In the genomic region with DNA sequence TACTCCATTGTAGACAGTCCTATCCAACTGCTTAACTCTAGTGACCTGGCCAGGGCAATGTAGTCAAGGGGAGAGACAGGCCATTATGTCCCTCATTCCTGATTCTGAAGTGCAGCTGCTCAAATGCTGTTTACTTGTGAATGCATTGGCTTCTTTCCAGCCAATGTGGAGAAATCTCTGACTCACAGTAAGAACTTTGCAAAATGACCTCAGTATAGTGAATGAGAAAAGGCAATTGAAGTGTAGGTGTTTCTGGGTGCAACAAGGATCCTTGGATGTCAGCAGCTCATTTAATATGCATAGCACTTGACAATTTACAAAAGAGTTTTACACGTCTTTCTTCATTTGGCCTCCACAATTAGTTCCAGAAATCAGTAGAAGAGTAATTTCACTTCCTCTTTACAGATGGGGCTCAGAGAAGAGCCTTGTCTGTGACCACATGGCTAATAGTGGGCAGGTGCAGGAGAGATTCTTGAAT, we compare ENCODE assay signal across 10 cellular contexts.
DNase-seq lines count a peak whose midpoint lies in the region; ATAC-seq, FAIRE-seq and TF ChIP-seq lines count a peak whose summit lies in the region.
"Had no signal": no experiment of that assay in that cellular context is flagged by ENCODE, and none has a peak within 500 bp of the region (broad histone marks: within the 10 kb centered on the region; RNA-seq: fewer than 3 reads in every experiment).

No MANE protein-coding gene starts in this region.

- CTCF ChIA-PET in activated CD4-positive, alpha-beta memory T cell treated with anti-CD3 and anti-CD28 coated beads for 36 hours (lab: Charles Lee) = no interaction called here
- CTCF ChIA-PET in PC-3 (lab: Charles Lee) = no interaction called here

- H3K4me3 ChIP-seq in astrocyte (ENCODE audit: insufficient read depth, low read depth, low read length) = no peak overlapping the region
- no peak overlapping the region for H3K4me3 ChIP-seq in PC-3 (ENCODE audit: low read length)

- TF ChIP-seq CTCF in astrocyte (IDR thresholded peaks at IDR 0.05; ENCODE audit: insufficient read depth, low read depth, low read length) (no peak), PC-3 (conservative IDR thresholded peaks at IDR 0.05; ENCODE audit: low read depth, low read length) (no peak)

- H3K27ac Mint-ChIP-seq in astrocyte (ENCODE audit: unreplicated experiment) = no peak overlapping the region
- H3K27ac Mint-ChIP-seq in activated CD4-positive, alpha-beta memory T cell treated with anti-CD3 and anti-CD28 coated beads for 36 hours = no peak overlapping the region
- H3K27ac Mint-ChIP-seq in naive thymus-derived CD8-positive, alpha-beta T cell = no peak overlapping the region
- H3K27ac Mint-ChIP-seq: activated naive CD4-positive, alpha-beta T cell treated with anti-CD3 and anti-CD28 coated beads, Interleukin-2, amount 50 U/mL, for 24 hours had no signal

- H3K9ac ChIP-seq in astrocyte (ENCODE audit: low read length) = no peak overlapping the region
- H3K9ac ChIP-seq in PC-3 (ENCODE audit: low read length) = no peak overlapping the region

- H3K79me2 ChIP-seq in astrocyte (ENCODE audit: insufficient read depth, low read length) = no peaks in the 10 kb centered on the region
- no peaks in the 10 kb centered on the region for H3K79me2 ChIP-seq in PC-3 (ENCODE audit: low read length)

- H3K4me2 ChIP-seq in astrocyte (ENCODE audit: low read length) = no peak overlapping the region
- H3K4me2 ChIP-seq in PC-3 (ENCODE audit: low read length) = no peak overlapping the region

- FAIRE-seq in astrocyte (lab: Jason Lieb, UNC) = no peak

- H3K27me3 ChIP-seq in astrocyte (ENCODE audit: insufficient read depth, low read length) = no peaks in the 10 kb centered on the region
- no peaks in the 10 kb centered on the region for H3K27me3 ChIP-seq in PC-3 (ENCODE audit: low read length)

- H3K27ac ChIP-seq in astrocyte (ENCODE audit: low read depth, low read length) (no peak overlapping the region), PC-3 (ENCODE audit: low read length) (no peak overlapping the region)
- H3K27ac ChIP-seq: 22Rv1 had no signal

- peaks cover 15% of the 10 kb centered on the region for H3K4me1 Mint-ChIP-seq in astrocyte (ENCODE audit: low read depth, unreplicated experiment)
- H3K4me1 Mint-ChIP-seq in activated CD4-positive, alpha-beta memory T cell treated with anti-CD3 and anti-CD28 coated beads for 36 hours (ENCODE audit: low read depth) = no peaks in the 10 kb centered on the region
- H3K4me1 Mint-ChIP-seq in naive thymus-derived CD8-positive, alpha-beta T cell = peaks cover 0 to 3% (median 0%) of the 10 kb centered on the region in 4 donors
- H3K4me1 Mint-ChIP-seq: activated naive CD4-positive, alpha-beta T cell treated with anti-CD3 and anti-CD28 coated beads, Interleukin-2, amount 50 U/mL, for 24 hours had no signal

- H4K20me1 ChIP-seq in astrocyte (ENCODE audit: insufficient read depth, low read length) (no peaks in the 10 kb centered on the region), PC-3 (ENCODE audit: low read length) (no peaks in the 10 kb centered on the region)

- H3K36me3 ChIP-seq in astrocyte (ENCODE audit: insufficient read depth, low read length) (no peaks in the 10 kb centered on the region), PC-3 (ENCODE audit: low read depth, low read length) (no peaks in the 10 kb centered on the region)

- H3K4me3 Mint-ChIP-seq in astrocyte (ENCODE audit: unreplicated experiment) = no peak overlapping the region
- no peak overlapping the region for H3K4me3 Mint-ChIP-seq in activated CD4-positive, alpha-beta memory T cell treated with anti-CD3 and anti-CD28 coated beads for 36 hours
- H3K4me3 Mint-ChIP-seq in naive thymus-derived CD8-positive, alpha-beta T cell = no peak overlapping the region
- H3K4me3 Mint-ChIP-seq: activated naive CD4-positive, alpha-beta T cell treated with anti-CD3 and anti-CD28 coated beads, Interleukin-2, amount 50 U/mL, for 24 hours had no signal

- no peaks in the 10 kb centered on the region for H3F3A ChIP-seq in PC-3 (ENCODE audit: low read length, unreplicated experiment)

- POLR2A ChIA-PET in activated CD4-positive, alpha-beta memory T cell treated with anti-CD3 and anti-CD28 coated beads for 36 hours (lab: Charles Lee) = no interaction called here
- POLR2A ChIA-PET in naive thymus-derived CD8-positive, alpha-beta T cell (lab: Charles Lee) = no interaction called here
- POLR2A ChIA-PET in PC-3 (lab: Charles Lee; ENCODE audit: unreplicated experiment) = no interaction called here

- H2AFZ ChIP-seq in astrocyte (ENCODE audit: low read depth, low read length) = no peak overlapping the region
- H2AFZ ChIP-seq in PC-3 (ENCODE audit: low read length) = no peak overlapping the region

- no TSS peak for BruUV-seq in PC-3 (replicated peaks; lab: Mats Ljungman, UMichigan)

- H3K9me3 Mint-ChIP-seq in astrocyte (ENCODE audit: unreplicated experiment) = no peaks in the 10 kb centered on the region
- no peaks in the 10 kb centered on the region for H3K9me3 Mint-ChIP-seq in activated CD4-positive, alpha-beta memory T cell treated with anti-CD3 and anti-CD28 coated beads for 36 hours
- peaks cover 0 to 1% (median 0%) of the 10 kb centered on the region in 9 donors for H3K9me3 Mint-ChIP-seq in naive thymus-derived CD8-positive, alpha-beta T cell
- H3K9me3 Mint-ChIP-seq: activated naive CD4-positive, alpha-beta T cell treated with anti-CD3 and anti-CD28 coated beads, Interleukin-2, amount 50 U/mL, for 24 hours had no signal

- H3K9me3 ChIP-seq in astrocyte (ENCODE audit: insufficient read depth, low read depth, low read length) = no peaks in the 10 kb centered on the region
- no peaks in the 10 kb centered on the region for H3K9me3 ChIP-seq in PC-3 (ENCODE audit: low read length)

- no peaks in the 10 kb centered on the region for H3K36me3 Mint-ChIP-seq in astrocyte (ENCODE audit: low read depth, unreplicated experiment)
- no peaks in the 10 kb centered on the region for H3K36me3 Mint-ChIP-seq in activated CD4-positive, alpha-beta memory T cell treated with anti-CD3 and anti-CD28 coated beads for 36 hours
- no peaks in the 10 kb centered on the region for H3K36me3 Mint-ChIP-seq in naive thymus-derived CD8-positive, alpha-beta T cell
- H3K36me3 Mint-ChIP-seq: activated naive CD4-positive, alpha-beta T cell treated with anti-CD3 and anti-CD28 coated beads, Interleukin-2, amount 50 U/mL, for 24 hours had no signal

- ATAC-seq in HG03064 (IDR thresholded peaks at IDR 0.05; ENCODE audit: low read depth, unreplicated experiment) (peak; percentile 97), PC-3 (no peak)
- no peak for ATAC-seq in naive thymus-derived CD8-positive, alpha-beta T cell

- H3K9me2 ChIP-seq in PC-3 (replicated peaks; ENCODE audit: low read length) = no peaks in the 10 kb centered on the region

- peak; percentile 36 for DNase-seq in NCI-H1105 treated with DMSO at 0.1 percent for 48 hours (lab: John Stamatoyannopoulos, UW)
- no peak for DNase-seq in NCI-H1105 (lab: John Stamatoyannopoulos, UW)
- peak; percentile 5 for DNase-seq in astrocyte (ENCODE audit: low read depth)
- peak; percentile 36 for DNase-seq in superior temporal gyrus (ENCODE audit: extremely low spot score)
- no peak for DNase-seq in activated CD4-positive, alpha-beta memory T cell treated with anti-CD3 and anti-CD28 coated beads for 36 hours
- no peak for DNase-seq in naive thymus-derived CD8-positive, alpha-beta T cell
- no peak for DNase-seq in PC-3

- intact Hi-C loops in activated CD4-positive, alpha-beta memory T cell treated with anti-CD3 and anti-CD28 coated beads for 36 hours (cut with micrococcal nuclease) = no loop called here
- intact Hi-C loops in PC-3 (cut with micrococcal nuclease) = no loop called here

- H3K4me1 ChIP-seq in astrocyte (ENCODE audit: insufficient read depth, low read length) = no peaks in the 10 kb centered on the region
- H3K4me1 ChIP-seq in PC-3 (ENCODE audit: insufficient read depth, low read length) = no peaks in the 10 kb centered on the region

- no peaks in the 10 kb centered on the region for H3K27me3 Mint-ChIP-seq in astrocyte (ENCODE audit: low read depth, unreplicated experiment)
- H3K27me3 Mint-ChIP-seq in activated CD4-positive, alpha-beta memory T cell treated with anti-CD3 and anti-CD28 coated beads for 36 hours = no peaks in the 10 kb centered on the region
- H3K27me3 Mint-ChIP-seq in naive thymus-derived CD8-positive, alpha-beta T cell = peaks cover under 1 to 14% (median 4%) of the 10 kb centered on the region in 5 donors

Comparison
In these comparisons a context has a peak if more than half of its experiments do, and no peak if none do; other contexts are left out.
1. DNase-seq: peak in NCI-H1105 treated with DMSO at 0.1 percent for 48 hours (single experiment), astrocyte (single experiment) and superior temporal gyrus (single experiment); none in NCI-H1105 (single experiment), activated CD4-positive, alpha-beta memory T cell treated with anti-CD3 and anti-CD28 coated beads for 36 hours (single experiment), naive thymus-derived CD8-positive, alpha-beta T cell (0 of 10) and PC-3 (single experiment).